18 cellular contexts compared by ENCODE assay signal in genomic region chr4:139913995-139914394, GRCh38.
DNase-seq lines count a peak whose midpoint lies in the region; ATAC-seq and TF ChIP-seq lines count a peak whose summit lies in the region.
"Had no signal": no experiment of that assay in that cellular context is flagged by ENCODE, and none has a peak within 500 bp of the region (broad histone marks: within the 10 kb centered on the region; RNA-seq: fewer than 3 reads in every experiment).

No MANE protein-coding gene starts in this region.

- DNase-seq in NCI-H1092 treated with DMSO at 0.1 percent for 48 hours (lab: John Stamatoyannopoulos, UW) (peak; percentile 60), NCI-H1092 (lab: John Stamatoyannopoulos, UW) (no peak), astrocyte of the spinal cord (ENCODE audit: low read depth, low spot score) (peak; percentile 47), tibial artery (no peak), LoVo (ENCODE audit: low spot score) (no peak), psoas muscle (no peak)
- DNase-seq: 8988T; endodermal cell; GOT3; heart right ventricle; kidney glomerular epithelial cell; stimulated activated CD4-positive, alpha-beta T cell treated with anti-CD3 and anti-CD28 coated beads, Interleukin-4, amount 100 ng/mL, for 4 hours had no signal

- TF ChIP-seq CTCF in astrocyte of the spinal cord (IDR thresholded peaks at IDR 0.05; ENCODE audit: low read depth, low read length) (no peak), gastroesophageal sphincter (IDR thresholded peaks at IDR 0.05) (no peak), tibial artery (IDR thresholded peaks at IDR 0.05) (no peak), psoas muscle (IDR thresholded peaks at IDR 0.05) (no peak)

- ATAC-seq in gastroesophageal sphincter = no peak
- no peak for ATAC-seq in psoas muscle
- ATAC-seq in HG03439 (IDR thresholded peaks at IDR 0.05; ENCODE audit: unreplicated experiment) = no peak
- ATAC-seq: natural killer cell treated with Interleukin-12 subunit alpha and Interleukin-12 subunit beta and Interleukin-15 and Interleukin-18, amount 100 ng/mL, for 72 hours; stimulated activated effector memory CD8-positive, alpha-beta T cell treated with anti-CD3 and anti-CD28 coated beads, Interleukin-12 subunit alpha, Interleukin-12 subunit beta, amount 100 ng/mL, for 72 hours had no signal

- H3K9me3 ChIP-seq in gastroesophageal sphincter (no peaks in the 10 kb centered on the region), tibial artery (no peaks in the 10 kb centered on the region), psoas muscle (no peaks in the 10 kb centered on the region)
- H3K9me3 ChIP-seq: heart right ventricle, right atrium auricular region had no signal

- H3K27me3 ChIP-seq in gastroesophageal sphincter (no peaks in the 10 kb centered on the region), tibial artery (no peaks in the 10 kb centered on the region), psoas muscle (ENCODE audit: insufficient read depth in 3 of 3, low read length in 2 of 3) (no peaks in the 10 kb centered on the region)
- H3K27me3 ChIP-seq: heart right ventricle, right atrium auricular region had no signal

- 14 to 38% methylated on average over 4 of the region's 4 CpGs for WGBS in gastroesophageal sphincter (ENCODE audit: low coverage in 1 of 2), 2 donors
- WGBS in psoas muscle, 3 donors = 41 to 54% (median 53%) methylated on average over 4 of the region's 4 CpGs

- TF ChIP-seq EP300 in gastroesophageal sphincter (IDR thresholded peaks at IDR 0.05) = no peak

- H3K4me1 ChIP-seq in gastroesophageal sphincter (peaks cover 8 to 56% (median 10%) of the 10 kb centered on the region in 3 donors), tibial artery (peaks cover 0 to 54% (median 30%) of the 10 kb centered on the region in 4 donors), psoas muscle (peaks cover 22% of the 10 kb centered on the region)

- no peaks in the 10 kb centered on the region for H3K36me3 ChIP-seq in gastroesophageal sphincter
- no peaks in the 10 kb centered on the region for H3K36me3 ChIP-seq in tibial artery
- H3K36me3 ChIP-seq in psoas muscle (ENCODE audit: insufficient read depth in 1 of 2, low read depth in 1 of 2) = no peaks in the 10 kb centered on the region
- H3K36me3 ChIP-seq: heart right ventricle, right atrium auricular region had no signal

- H3K27ac ChIP-seq in gastroesophageal sphincter (peak overlapping the region in 3 of 4 donors; percentile 39 to 80 (median 40)), tibial artery (peak overlapping the region; percentile 21 to 34), psoas muscle (no peak overlapping the region)
- H3K27ac ChIP-seq: RWPE1 had no signal

- no peak for TF ChIP-seq POLR2A in gastroesophageal sphincter (IDR thresholded peaks at IDR 0.05)

- intact Hi-C loops in tibial artery (cut with DNase I; ENCODE audit: low total_unique reads) (no loop called here), psoas muscle (cut with DNase I) (no loop called here)

- no peak overlapping the region for H3K4me3 ChIP-seq in astrocyte of the spinal cord (ENCODE audit: low read depth, low read length)
- no peak overlapping the region for H3K4me3 ChIP-seq in gastroesophageal sphincter
- H3K4me3 ChIP-seq in tibial artery = peak overlapping the region; percentile 7 to 27
- H3K4me3 ChIP-seq in psoas muscle = no peak overlapping the region

- in situ Hi-C loops in astrocyte of the spinal cord (cut with HindIII; ENCODE audit: low sequenced_read_pairs) = no loop called here

Comparison
In these comparisons a context has a peak if more than half of its experiments do, and no peak if none do; other contexts are left out.
1. DNase-seq: peak in NCI-H1092 treated with DMSO at 0.1 percent for 48 hours (single experiment) and astrocyte of the spinal cord (single experiment); none in NCI-H1092 (single experiment), tibial artery (0 of 2), LoVo (single experiment) and psoas muscle (0 of 2).
2. H3K4me3 ChIP-seq: peak in tibial artery (2 of 2); none in astrocyte of the spinal cord (single experiment), gastroesophageal sphincter (0 of 2) and psoas muscle (single experiment).